2 cellular contexts compared by ENCODE assay signal in genomic region chr19:441213-441823, GRCh38.
TF ChIP-seq lines count a peak whose summit lies in the region.

No MANE protein-coding gene starts in this region.

TF ChIP-seq in SK-N-SH, 30 proteins besides CTCF, POLR2A, EP300 and RAD21:
- no peak for TF ChIP-seq REST (IDR thresholded peaks at IDR 0.05; ENCODE audit: low read depth, low read length)
- TF ChIP-seq SMC3 (IDR thresholded peaks at IDR 0.05; ENCODE audit: low read depth, low read length): no peak
- TF ChIP-seq RXRA (IDR thresholded peaks at IDR 0.05; ENCODE audit: borderline replicate concordance, low read depth): no peak
- TF ChIP-seq TAF1 (IDR thresholded peaks at IDR 0.05; ENCODE audit: borderline replicate concordance, low read depth, low read length): no peak

TF ChIP-seq in WTC11, 78 proteins besides CTCF, POLR2A, EP300 and RAD21 (continued from another document):
- TF ChIP-seq ARID4B (CRISPR knock-in tag; IDR thresholded peaks at IDR 0.05; ENCODE audit: borderline replicate concordance) (no peak), TEAD4 (CRISPR knock-in tag; IDR thresholded peaks at IDR 0.05) (no peak), ZNF317 (CRISPR knock-in tag; IDR thresholded peaks at IDR 0.05; ENCODE audit: borderline replicate concordance, low read depth) (no peak), PRDM15 (CRISPR knock-in tag; IDR thresholded peaks at IDR 0.05) (no peak)
